In genomic region chr2:11551569-11552259, GRCh38 we compare ENCODE assay signal across 16 cellular contexts. TPM values are rescaled to one million over a fixed set of nuclear protein-coding genes. Genes with fewer than 3 reads are reported as not detected.
DNase-seq lines count a peak whose midpoint lies in the region; ATAC-seq, FAIRE-seq and TF ChIP-seq lines count a peak whose summit lies in the region.
"Had no signal": no experiment of that assay in that cellular context is flagged by ENCODE, and none has a peak within 500 bp of the region (broad histone marks: within the 10 kb centered on the region; RNA-seq: fewer than 3 reads in every experiment).

No MANE protein-coding gene starts in this region.

- BruUV-seq in HepG2 (replicated peaks; lab: Mats Ljungman, UMichigan) = no TSS peak

- H3K36me3 Mint-ChIP-seq in CD8-positive, alpha-beta memory T cell = peaks cover 0 to 3% (median 0%) of the 10 kb centered on the region in 3 donors
- H3K36me3 Mint-ChIP-seq: IgD-negative memory B cell had no signal

- H4K8ac ChIP-seq in mesendoderm (ENCODE audit: low read depth, low read length) = no peak overlapping the region

- H3K4ac ChIP-seq in mesendoderm (ENCODE audit: low read depth, low read length) = no peak overlapping the region

- H3K9ac ChIP-seq in HepG2 (ENCODE audit: insufficient read depth, low read depth, low read length) (no peak overlapping the region), mesendoderm (ENCODE audit: low read length) (no peak overlapping the region)
- H3K9ac ChIP-seq: BLaER1 had no signal

- H4K20me1 ChIP-seq in HepG2 (ENCODE audit: insufficient read depth, low read length) = peaks cover 45% of the 10 kb centered on the region
- H4K20me1 ChIP-seq: BLaER1 had no signal

- peaks cover 0 to 4% (median 0%) of the 10 kb centered on the region in 5 donors for H3K9me3 Mint-ChIP-seq in CD8-positive, alpha-beta memory T cell
- H3K9me3 Mint-ChIP-seq in stimulated activated naive CD8-positive, alpha-beta T cell treated with anti-CD3 and anti-CD28 coated beads, Interleukin-15, amount 100 ng/mL, for 72 hours = no peaks in the 10 kb centered on the region

- H3K18ac ChIP-seq in mesendoderm (ENCODE audit: low read length) = peak overlapping the region; percentile 57

- H3K4me1 Mint-ChIP-seq in CD8-positive, alpha-beta memory T cell = peaks cover 5 to 6% (median 6%) of the 10 kb centered on the region in 3 donors
- peaks cover 7% of the 10 kb centered on the region for H3K4me1 Mint-ChIP-seq in stimulated activated naive CD8-positive, alpha-beta T cell treated with anti-CD3 and anti-CD28 coated beads, Interleukin-15, amount 100 ng/mL, for 72 hours

- TF ChIP-seq RAD21 in HepG2 (CRISPR knock-in tag; IDR thresholded peaks at IDR 0.05) = no peak

- TF ChIP-seq CTCF in HepG2 (CRISPR knock-in tag; IDR thresholded peaks at IDR 0.05) (no peak), right lobe of liver (IDR thresholded peaks at IDR 0.05) (no peak), ovary (IDR thresholded peaks at IDR 0.05) (no peak), vagina (IDR thresholded peaks at IDR 0.05) (no peak)

- H2BK5ac ChIP-seq in mesendoderm (ENCODE audit: low read length) = no peak overlapping the region

- DNase-seq in HepG2 (ENCODE audit: low spot score) (no peak), right lobe of liver (no peak), mesendoderm (no peak), ovary (peak in 4 of 5 donors; percentile 31 to 59 (median 46)), vagina (ENCODE audit: extremely low spot score in 2 of 2) (peak; percentile 28 to 40)
- DNase-seq in CD8-positive, alpha-beta memory T cell = no peak
- no peak for DNase-seq in stimulated activated CD4-positive, alpha-beta T cell treated with anti-CD3 and anti-CD28 coated beads, Interleukin-1b, Interleukin-23, amount 100 ng/mL, for 48 hours
- no peak for DNase-seq in stimulated activated naive CD8-positive, alpha-beta T cell treated with anti-CD3 and anti-CD28 coated beads, Interleukin-15, amount 100 ng/mL, for 72 hours
- DNase-seq: DMS53, GF-D8, GOT3 had no signal

- intact Hi-C loops in HepG2 (cut with micrococcal nuclease; ENCODE audit: unreplicated experiment) = loop anchor here (2.0 kb wide), 1 partner anchor 73 kb away; no protein-coding TSS in a partner anchor
- intact Hi-C loops in right lobe of liver (cut with DNase I) = no loop called here
- intact Hi-C loops in ovary (cut with DNase I) = loop anchor here in 1 of 4 donors (10.0 kb wide), 1 partner anchor 67 kb away; no protein-coding TSS in a partner anchor
- intact Hi-C loops in vagina (cut with DNase I) = no loop called here

- H3K27me3 Mint-ChIP-seq in CD8-positive, alpha-beta memory T cell = peaks cover 8 to 44% of the 10 kb centered on the region in 2 donors
- peaks cover 64% of the 10 kb centered on the region for H3K27me3 Mint-ChIP-seq in stimulated activated naive CD8-positive, alpha-beta T cell treated with anti-CD3 and anti-CD28 coated beads, Interleukin-15, amount 100 ng/mL, for 72 hours

- POLR2A ChIA-PET in HepG2 (lab: Yijun Ruan, JAX) = interaction anchor here (1.1 to 3.1 kb wide), 4 partner anchors 10 to 53 kb away, joined by 3 to 13 read pairs (median 5); partner anchors contain the start of gene GREB1
- POLR2A ChIA-PET in CD8-positive, alpha-beta memory T cell (lab: Charles Lee) = no interaction called here

- no peak overlapping the region for H2AK5ac ChIP-seq in mesendoderm (ENCODE audit: low read length)

- ATAC-seq in HepG2 (no peak), right lobe of liver (no peak)
- ATAC-seq in stimulated activated naive CD8-positive, alpha-beta T cell treated with anti-CD3 and anti-CD28 coated beads, Interleukin-15, amount 100 ng/mL, for 72 hours = no peak

- no peak for TF ChIP-seq EP300 in HepG2 (IDR thresholded peaks at IDR 0.05; ENCODE audit: low read depth in 2 of 2, low read length in 2 of 2)
- TF ChIP-seq EP300 in HepG2 (CRISPR knock-in tag; IDR thresholded peaks at IDR 0.05; ENCODE audit: borderline replicate concordance) = no peak
- no peak for TF ChIP-seq EP300 in ovary (IDR thresholded peaks at IDR 0.05)

- TF ChIP-seq POLR2A in HepG2 (IDR thresholded peaks at IDR 0.05; ENCODE audit: insufficient read depth in 1 of 2, low read depth in 2 of 2, low read length in 2 of 2) (no peak), right lobe of liver (IDR thresholded peaks at IDR 0.05) (no peak), ovary (IDR thresholded peaks at IDR 0.05) (no peak), vagina (IDR thresholded peaks at IDR 0.05) (no peak)

- H3K27ac ChIP-seq in HepG2 (ENCODE audit: extremely low read length, insufficient read depth, low read length) (no peak overlapping the region), right lobe of liver (no peak overlapping the region), mesendoderm (ENCODE audit: low read depth, low read length) (peak overlapping the region; percentile 80), ovary (peak overlapping the region in 1 of 2 donors; percentile 56), vagina (no peak overlapping the region)
- H3K27ac ChIP-seq in CD8-positive, alpha-beta memory T cell (ENCODE audit: low read depth, low read length) = no peak overlapping the region
- H3K27ac ChIP-seq: BLaER1, HL-60 had no signal

- H3K4me2 ChIP-seq in HepG2 (ENCODE audit: low read depth, low read length) (peak overlapping the region; percentile 54; the same call in 1 of the 2 replicates), mesendoderm (ENCODE audit: low read length) (no peak overlapping the region)
- H3K4me2 ChIP-seq: BLaER1 had no signal

- H3K4me1 ChIP-seq in HepG2 (ENCODE audit: insufficient read depth, low read length) (peaks cover 75% of the 10 kb centered on the region), right lobe of liver (peaks cover 0 to 11% (median 0%) of the 10 kb centered on the region in 4 donors), mesendoderm (ENCODE audit: control insufficient read depth, low read depth, low read length) (peaks cover 8% of the 10 kb centered on the region), ovary (ENCODE audit: insufficient read depth) (peaks cover 26% of the 10 kb centered on the region), vagina (no peaks in the 10 kb centered on the region)
- H3K4me1 ChIP-seq in CD8-positive, alpha-beta memory T cell (ENCODE audit: insufficient read depth, low read length) = no peaks in the 10 kb centered on the region

- H3K23ac ChIP-seq in mesendoderm (ENCODE audit: low read length) = no peak overlapping the region

- peaks cover 98% of the 10 kb centered on the region for H3K79me2 ChIP-seq in HepG2 (ENCODE audit: insufficient read depth, low read length)
- H3K79me2 ChIP-seq in mesendoderm (ENCODE audit: control insufficient read depth, insufficient read depth, low read length) = no peaks in the 10 kb centered on the region

- H2BK120ac ChIP-seq in mesendoderm (ENCODE audit: low read depth, low read length) = no peak overlapping the region

- H3K36me3 ChIP-seq in HepG2 (replicated peaks in 1 of 2; ENCODE audit: control insufficient read depth in 1 of 2, insufficient read depth in 2 of 2, low read length in 2 of 2) (peaks cover 11 to 57% of the 10 kb centered on the region in 2 experiments), right lobe of liver (no peaks in the 10 kb centered on the region), mesendoderm (ENCODE audit: control insufficient read depth, insufficient read depth, low read length) (no peaks in the 10 kb centered on the region), ovary (no peaks in the 10 kb centered on the region), vagina (no peaks in the 10 kb centered on the region)
- no peaks in the 10 kb centered on the region for H3K36me3 ChIP-seq in CD8-positive, alpha-beta memory T cell (ENCODE audit: insufficient read depth, low read length)
- H3K36me3 ChIP-seq: BLaER1, HAP-1 had no signal

- H3K56ac ChIP-seq in mesendoderm (ENCODE audit: low read length) = no peak overlapping the region

- H2BK15ac ChIP-seq in mesendoderm (replicated peaks; ENCODE audit: low read depth) = no peak overlapping the region

- H3K27me3 ChIP-seq in HepG2 (ENCODE audit: control insufficient read depth in 1 of 2, insufficient read depth in 2 of 2, low read length in 2 of 2) (no peaks in the 10 kb centered on the region), right lobe of liver (no peaks in the 10 kb centered on the region), mesendoderm (ENCODE audit: insufficient read depth, low read length, poor library complexity) (no peaks in the 10 kb centered on the region), ovary (no peaks in the 10 kb centered on the region), vagina (no peaks in the 10 kb centered on the region)
- H3K27me3 ChIP-seq in CD8-positive, alpha-beta memory T cell (ENCODE audit: insufficient read depth, low read length, poor library complexity, severe bottlenecking) = peaks cover 4% of the 10 kb centered on the region
- H3K27me3 ChIP-seq: BLaER1 had no signal

- no peak overlapping the region for H3K4me3 Mint-ChIP-seq in CD8-positive, alpha-beta memory T cell
- H3K4me3 Mint-ChIP-seq in stimulated activated naive CD8-positive, alpha-beta T cell treated with anti-CD3 and anti-CD28 coated beads, Interleukin-15, amount 100 ng/mL, for 72 hours = no peak overlapping the region
- H3K4me3 Mint-ChIP-seq: IgD-negative memory B cell had no signal

- CTCF ChIA-PET in HepG2 (lab: Yijun Ruan, JAX; ENCODE audit: low intra/inter-chr PET ratio, low total read pairs) = no interaction called here
- CTCF ChIA-PET in CD8-positive, alpha-beta memory T cell (lab: Charles Lee) = no interaction called here

- no peak overlapping the region for H4K5ac ChIP-seq in mesendoderm (ENCODE audit: low read length)

- no peak overlapping the region for H3K27ac Mint-ChIP-seq in CD8-positive, alpha-beta memory T cell
- H3K27ac Mint-ChIP-seq in stimulated activated naive CD8-positive, alpha-beta T cell treated with anti-CD3 and anti-CD28 coated beads, Interleukin-15, amount 100 ng/mL, for 72 hours = no peak overlapping the region
- H3K27ac Mint-ChIP-seq: IgD-negative memory B cell had no signal

- H3K9me3 ChIP-seq in HepG2 (ENCODE audit: low read length) (no peaks in the 10 kb centered on the region), right lobe of liver (no peaks in the 10 kb centered on the region), ovary (no peaks in the 10 kb centered on the region), vagina (no peaks in the 10 kb centered on the region)
- H3K9me3 ChIP-seq in CD8-positive, alpha-beta memory T cell (ENCODE audit: low read length) = no peaks in the 10 kb centered on the region
- H3K9me3 ChIP-seq: HAP-1 had no signal

- peaks cover 4% of the 10 kb centered on the region for H3K79me1 ChIP-seq in mesendoderm (ENCODE audit: low read length)

- H3K4me3 ChIP-seq in HepG2 (replicated peaks in 1 of 3; ENCODE audit: insufficient read depth in 1 of 3, low read depth in 2 of 3, low read length in 3 of 3) = no peak overlapping the region
- no peak overlapping the region for H3K4me3 ChIP-seq in right lobe of liver
- H3K4me3 ChIP-seq in mesendoderm (ENCODE audit: low read length) = no peak overlapping the region
- H3K4me3 ChIP-seq in ovary = no peak overlapping the region
- no peak overlapping the region for H3K4me3 ChIP-seq in vagina
- H3K4me3 ChIP-seq in CD8-positive, alpha-beta memory T cell (ENCODE audit: low read length) = no peak overlapping the region
- H3K4me3 ChIP-seq: BLaER1, HAP-1 had no signal

- WGBS in HepG2 (ENCODE audit: low lambda C conversion rate) = 93% methylated on average over 16 of the region's 16 CpGs
- WGBS in right lobe of liver (ENCODE audit: insufficient coverage, low coverage, low lambda C conversion rate, missing lambda C conversion rate) = 93% methylated on average over 11 of the region's 16 CpGs
- no CpG with 5 or more reads among the region's 16 CpGs for WGBS in mesendoderm (ENCODE audit: extremely low coverage, insufficient coverage, low lambda C conversion rate)
- WGBS in ovary, 3 donors = 65 to 81% (median 68%) methylated on average over 16 of the region's 16 CpGs

- in situ Hi-C loops in HepG2 (cut with HindIII; ENCODE audit: extremely low pct_ligation_motif_present, low pct_unique_long_range_greater_than_20kb) = no loop called here

- FAIRE-seq in HepG2 (lab: Jason Lieb, UNC) = no peak
- FAIRE-seq: GM19239 had no signal

- H2AFZ ChIP-seq in HepG2 (ENCODE audit: low read length) = no peak overlapping the region

RNA-seq across cellular contexts. Expression of gene GREB1, which starts 17.9 kb away (rescaled TPM):
- total RNA-seq in HepG2 (2016; rRNA removed; fragmentation: Illumina TruSeq; extraction: Trizol) (61.2 and 64.2 TPM in 2 replicates), right lobe of liver (10 to 100 TPM in 2 of 6 experiments, 1 to 10 TPM in 4; 1.6 to 19.5 (median 6.5) TPM), ovary (100 to 1,000 TPM; 219 to 723 (median 335) TPM), vagina (35.4 TPM)
- 22.9 and 28.7 TPM in 2 replicates for total RNA-seq in HepG2 (2016; cell fraction: cytosol; rRNA removed; fragmentation: Illumina TruSeq; extraction: Trizol; ENCODE audit: low read depth)
- total RNA-seq in HepG2 (2016; cell fraction: insoluble cytoplasmic fraction; rRNA removed; fragmentation: Illumina TruSeq; extraction: Trizol) = 62.9 and 63.8 TPM in 2 replicates
- 43.0 and 57.1 TPM in 2 replicates for total RNA-seq in HepG2 (2016; cell fraction: membrane; rRNA removed; fragmentation: Illumina TruSeq; extraction: Trizol)
- 118 and 132 TPM in 2 replicates for total RNA-seq in HepG2 (2016; cell fraction: nucleus; rRNA removed; fragmentation: Illumina TruSeq; extraction: Trizol)
- polyA plus RNA-seq in HepG2 (2011; rRNA removed) (26.8 and 31.3 TPM in 2 replicates), ovary (100 to 1,000 TPM; 104 to 228 TPM)
- polyA plus RNA-seq in HepG2 (2011; cell fraction: cytosol; rRNA removed) = 20.4 and 21.0 TPM in 2 replicates
- polyA plus RNA-seq in HepG2 (2011; cell fraction: nucleus; rRNA removed) = 110 and 130 TPM in 2 replicates
- 47.0 and 84.0 TPM in 2 replicates for polyA plus RNA-seq in HepG2 (2012)
- polyA plus RNA-seq in HepG2 (2016; cell fraction: cytosol; fragmentation: Illumina TruSeq; extraction: Trizol; ENCODE audit: low read depth) = 10.7 and 14.3 TPM in 2 replicates
- polyA plus RNA-seq in HepG2 (2016; cell fraction: insoluble cytoplasmic fraction; fragmentation: Illumina TruSeq; extraction: Trizol; ENCODE audit: low read depth) = 38.8 and 51.0 TPM in 2 replicates
- 17.8 and 18.3 TPM in 2 replicates for polyA plus RNA-seq in HepG2 (2016; cell fraction: membrane; fragmentation: Illumina TruSeq; extraction: Trizol; ENCODE audit: low read depth)
- 158 and 174 TPM in 2 replicates for polyA plus RNA-seq in HepG2 (2016; cell fraction: nucleus; fragmentation: Illumina TruSeq; extraction: Trizol; ENCODE audit: insufficient read depth, low read depth)
- polyA minus RNA-seq in HepG2 (2011; rRNA and poly(A)+ RNA removed; ENCODE audit: low replicate concordance) = 1.5 and 97.9 TPM in 2 replicates
- polyA minus RNA-seq in HepG2 (2011; cell fraction: cytosol; rRNA and poly(A)+ RNA removed) = 60.3 and 64.2 TPM in 2 replicates
- polyA minus RNA-seq in HepG2 (2011; cell fraction: nucleus; rRNA and poly(A)+ RNA removed) = 142 and 160 TPM in 2 replicates
- 9.8 TPM for polyA plus RNA-seq in mesendoderm (2013, experiment 1 of 2)
- 10.4 TPM for polyA plus RNA-seq in mesendoderm (2013, experiment 2 of 2)
- total RNA-seq in CD8-positive, alpha-beta memory T cell = under 1 TPM; 0.55 to 0.94 TPM
- polyA plus RNA-seq in CD8-positive, alpha-beta memory T cell = 0.16 TPM
- polyA plus RNA-seq: IgD-negative memory B cell had no signal

Comparison
In these comparisons a context has a peak if more than half of its experiments do, and no peak if none do; other contexts are left out.
1. DNase-seq: peak in ovary (4 of 5) and vagina (2 of 2); none in HepG2 (single experiment), right lobe of liver (0 of 3), mesendoderm (single experiment), CD8-positive, alpha-beta memory T cell (0 of 5), stimulated activated CD4-positive, alpha-beta T cell treated with anti-CD3 and anti-CD28 coated beads, Interleukin-1b, Interleukin-23, amount 100 ng/mL, for 48 hours (single experiment) and stimulated activated naive CD8-positive, alpha-beta T cell treated with anti-CD3 and anti-CD28 coated beads, Interleukin-15, amount 100 ng/mL, for 72 hours (0 of 2).